Comparison of ENCODE assay signal across 8 cellular contexts in genomic region chr10:34391168-34391567, GRCh38.
DNase-seq lines count a peak whose midpoint lies in the region; TF ChIP-seq lines count a peak whose summit lies in the region.
"Not testable (repeated sequence)": the region's sequence is repeated elsewhere in the genome, so short reads cannot be mapped to it uniquely, and the experiment has no call there.

No MANE protein-coding gene starts in this region.

- not testable (repeated sequence) for H3K79me2 ChIP-seq in smooth muscle cell (ENCODE audit: low read depth)

- H3K9ac ChIP-seq in smooth muscle cell (ENCODE audit: low read depth): not testable (repeated sequence)

- not testable (repeated sequence) for H3K4me2 ChIP-seq in smooth muscle cell

- H3K4me1 ChIP-seq in smooth muscle cell (ENCODE audit: low read depth): not testable (repeated sequence)

- H3K4me3 ChIP-seq in fibroblast of villous mesenchyme (ENCODE audit: low read depth, low read length); smooth muscle cell: not testable (repeated sequence)

- not testable (repeated sequence) for H4K20me1 ChIP-seq in smooth muscle cell (ENCODE audit: low read depth)

- H3K4me3 Mint-ChIP-seq in mesothelial cell of epicardium: not testable (repeated sequence)

- H3K4me1 Mint-ChIP-seq in mesothelial cell of epicardium: not testable (repeated sequence)

- not testable (repeated sequence) for H2AFZ ChIP-seq in smooth muscle cell (ENCODE audit: low read depth)

- not testable (repeated sequence) for H3K36me3 ChIP-seq in smooth muscle cell (ENCODE audit: low read depth)

- not testable (repeated sequence) for H3K9me3 ChIP-seq in smooth muscle cell (replicated peaks; ENCODE audit: low read depth)

- peak overlapping the region; percentile 22 for H3K27ac Mint-ChIP-seq in mesothelial cell of epicardium

- WGBS in smooth muscle cell (ENCODE audit: low lambda C conversion rate): 64% methylated on average over 3 of the region's 3 CpGs

- not testable (repeated sequence) for H3K27me3 Mint-ChIP-seq in mesothelial cell of epicardium (ENCODE audit: low read depth)

- not testable (repeated sequence) for H3F3A ChIP-seq in smooth muscle cell (ENCODE audit: low read depth)

- not testable (repeated sequence) for H3K27ac ChIP-seq in C4-2B; smooth muscle cell (ENCODE audit: low read depth)

- not testable (repeated sequence) for H3K27me3 ChIP-seq in smooth muscle cell (ENCODE audit: low read depth)

- peak; percentile 21 for TF ChIP-seq CTCF in C4-2B (conservative IDR thresholded peaks at IDR 0.05)
- TF ChIP-seq CTCF in fibroblast of villous mesenchyme (IDR thresholded peaks at IDR 0.05; ENCODE audit: insufficient read depth, low read depth, low read length): peak; percentile 45
- not testable (repeated sequence) for TF ChIP-seq CTCF in mesothelial cell of epicardium (IDR thresholded peaks at IDR 0.05; ENCODE audit: unreplicated experiment)
- peak; percentile 33 for TF ChIP-seq CTCF in smooth muscle cell (IDR thresholded peaks at IDR 0.05; ENCODE audit: borderline replicate concordance, insufficient read depth, poor library complexity, severe bottlenecking)

- H3K36me3 Mint-ChIP-seq in mesothelial cell of epicardium: not testable (repeated sequence)

- in situ Hi-C loops in SK-MEL-5 (cut with HindIII; ENCODE audit: low pct_unique_long_range_greater_than_20kb, low sequenced_read_pairs): not testable (repeated sequence)

- not testable (repeated sequence) for H3K9me3 Mint-ChIP-seq in mesothelial cell of epicardium

- peak; percentile 1 for DNase-seq in HCEC 1CT
- peak; percentile 9 for DNase-seq in NCI-H2227 (lab: John Stamatoyannopoulos, UW; ENCODE audit: unreplicated experiment)
- peak; percentile 50 for DNase-seq in SK-MEL-5 (ENCODE audit: low read depth, low spot score)
- peak; percentile 36 for DNase-seq in dermis blood vessel endothelial cell
- DNase-seq in fibroblast of villous mesenchyme (ENCODE audit: low read depth): peak; percentile 24
- DNase-seq in mesothelial cell of epicardium (ENCODE audit: low spot score in 2 of 2, unreplicated experiment in 2 of 2); smooth muscle cell (lab: John Stamatoyannopoulos, UW; ENCODE audit: unreplicated experiment): not testable (repeated sequence)
